ENCODE assay signal across 1 cellular context in the genomic region with DNA sequence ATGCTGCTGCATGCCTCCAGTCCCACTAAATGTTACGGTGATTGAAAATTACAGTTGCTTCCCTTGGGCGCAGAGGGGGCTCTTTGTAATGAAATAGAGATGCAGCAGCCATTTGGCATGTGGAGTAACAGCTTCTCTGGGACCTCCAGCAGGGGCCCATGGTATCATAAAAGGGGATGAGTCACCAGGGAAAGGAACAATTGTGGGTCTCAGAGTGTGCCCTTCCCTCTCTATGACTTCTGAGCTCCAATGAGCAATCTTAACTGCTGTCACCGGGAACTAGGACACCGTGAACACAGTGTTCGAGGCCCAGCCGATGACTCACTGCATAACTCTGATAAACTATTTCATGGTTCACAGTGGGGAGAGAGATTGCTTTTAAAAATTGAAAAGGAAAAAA.
TF ChIP-seq lines count a peak whose summit lies in the region.

No MANE protein-coding gene starts in this region.

TF ChIP-seq in HEK293, 187 proteins besides CTCF, POLR2A, EP300 and RAD21 (continued from another document and continues in another):
- TF ChIP-seq, protein P1, sequence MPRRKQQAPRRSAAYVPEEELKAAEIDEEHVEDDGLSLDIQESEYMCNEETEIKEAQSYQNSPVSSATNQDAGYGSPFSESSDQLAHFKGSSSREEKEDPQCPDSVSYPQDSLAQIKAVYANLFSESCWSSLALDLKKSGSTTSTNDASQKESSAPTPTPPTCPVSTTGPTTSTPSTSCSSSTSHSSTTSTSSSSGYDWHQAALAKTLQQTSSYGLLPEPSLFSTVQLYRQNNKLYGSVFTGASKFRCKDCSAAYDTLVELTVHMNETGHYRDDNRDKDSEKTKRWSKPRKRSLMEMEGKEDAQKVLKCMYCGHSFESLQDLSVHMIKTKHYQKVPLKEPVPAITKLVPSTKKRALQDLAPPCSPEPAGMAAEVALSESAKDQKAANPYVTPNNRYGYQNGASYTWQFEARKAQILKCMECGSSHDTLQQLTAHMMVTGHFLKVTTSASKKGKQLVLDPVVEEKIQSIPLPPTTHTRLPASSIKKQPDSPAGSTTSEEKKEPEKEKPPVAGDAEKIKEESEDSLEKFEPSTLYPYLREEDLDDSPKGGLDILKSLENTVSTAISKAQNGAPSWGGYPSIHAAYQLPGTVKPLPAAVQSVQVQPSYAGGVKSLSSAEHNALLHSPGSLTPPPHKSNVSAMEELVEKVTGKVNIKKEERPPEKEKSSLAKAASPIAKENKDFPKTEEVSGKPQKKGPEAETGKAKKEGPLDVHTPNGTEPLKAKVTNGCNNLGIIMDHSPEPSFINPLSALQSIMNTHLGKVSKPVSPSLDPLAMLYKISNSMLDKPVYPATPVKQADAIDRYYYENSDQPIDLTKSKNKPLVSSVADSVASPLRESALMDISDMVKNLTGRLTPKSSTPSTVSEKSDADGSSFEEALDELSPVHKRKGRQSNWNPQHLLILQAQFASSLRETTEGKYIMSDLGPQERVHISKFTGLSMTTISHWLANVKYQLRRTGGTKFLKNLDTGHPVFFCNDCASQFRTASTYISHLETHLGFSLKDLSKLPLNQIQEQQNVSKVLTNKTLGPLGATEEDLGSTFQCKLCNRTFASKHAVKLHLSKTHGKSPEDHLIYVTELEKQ (tag by site-specific recombination; IDR thresholded peaks at IDR 0.05; ENCODE audit: borderline replicate concordance), result peak; percentile 53
- no peak for TF ChIP-seq ZNF473 (tag by site-specific recombination; IDR thresholded peaks at IDR 0.05)
- no peak for TF ChIP-seq ZBTB7A (tag by site-specific recombination; IDR thresholded peaks at IDR 0.05; ENCODE audit: low read depth)
- no peak for TF ChIP-seq ZFP3 (tag by site-specific recombination; IDR thresholded peaks at IDR 0.05; ENCODE audit: low read depth)
- TF ChIP-seq EGR2 (tag by site-specific recombination; IDR thresholded peaks at IDR 0.05; ENCODE audit: low read depth), result no peak
- TF ChIP-seq MEIS1 (CRISPR knock-in tag; IDR thresholded peaks at IDR 0.05; ENCODE audit: borderline replicate concordance), result no peak
- TF ChIP-seq GLIS1 (tag by site-specific recombination; IDR thresholded peaks at IDR 0.05), result peak; percentile 94
- no peak for TF ChIP-seq ZNF133 (tag by site-specific recombination; IDR thresholded peaks at IDR 0.05)
- TF ChIP-seq, protein P2, sequence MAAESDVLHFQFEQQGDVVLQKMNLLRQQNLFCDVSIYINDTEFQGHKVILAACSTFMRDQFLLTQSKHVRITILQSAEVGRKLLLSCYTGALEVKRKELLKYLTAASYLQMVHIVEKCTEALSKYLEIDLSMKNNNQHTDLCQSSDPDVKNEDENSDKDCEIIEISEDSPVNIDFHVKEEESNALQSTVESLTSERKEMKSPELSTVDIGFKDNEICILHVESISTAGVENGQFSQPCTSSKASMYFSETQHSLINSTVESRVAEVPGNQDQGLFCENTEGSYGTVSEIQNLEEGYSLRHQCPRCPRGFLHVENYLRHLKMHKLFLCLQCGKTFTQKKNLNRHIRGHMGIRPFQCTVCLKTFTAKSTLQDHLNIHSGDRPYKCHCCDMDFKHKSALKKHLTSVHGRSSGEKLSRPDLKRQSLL (tag by site-specific recombination; IDR thresholded peaks at IDR 0.05), result no peak
- no peak for TF ChIP-seq ZNF777 (tag by site-specific recombination; IDR thresholded peaks at IDR 0.05; ENCODE audit: borderline replicate concordance)
- TF ChIP-seq ZNF626 (tag by site-specific recombination; IDR thresholded peaks at IDR 0.05), result no peak
- no peak for TF ChIP-seq TRIM28 (IDR thresholded peaks at IDR 0.05; ENCODE audit: borderline replicate concordance, low read length)
- TF ChIP-seq, protein P3, sequence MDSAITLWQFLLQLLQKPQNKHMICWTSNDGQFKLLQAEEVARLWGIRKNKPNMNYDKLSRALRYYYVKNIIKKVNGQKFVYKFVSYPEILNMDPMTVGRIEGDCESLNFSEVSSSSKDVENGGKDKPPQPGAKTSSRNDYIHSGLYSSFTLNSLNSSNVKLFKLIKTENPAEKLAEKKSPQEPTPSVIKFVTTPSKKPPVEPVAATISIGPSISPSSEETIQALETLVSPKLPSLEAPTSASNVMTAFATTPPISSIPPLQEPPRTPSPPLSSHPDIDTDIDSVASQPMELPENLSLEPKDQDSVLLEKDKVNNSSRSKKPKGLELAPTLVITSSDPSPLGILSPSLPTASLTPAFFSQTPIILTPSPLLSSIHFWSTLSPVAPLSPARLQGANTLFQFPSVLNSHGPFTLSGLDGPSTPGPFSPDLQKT (IDR thresholded peaks at IDR 0.05; ENCODE audit: borderline replicate concordance, low read depth, low read length), result no peak
- TF ChIP-seq KLF16 (tag by site-specific recombination; IDR thresholded peaks at IDR 0.05), result no peak
- TF ChIP-seq OSR2 (tag by site-specific recombination; IDR thresholded peaks at IDR 0.05), result 0 out of 2 replicates have a peak, but pooled peaks have one; percentile 8
- TF ChIP-seq ZNF169 (tag by site-specific recombination; IDR thresholded peaks at IDR 0.05), result no peak
- TF ChIP-seq ZNF274 (IDR thresholded peaks at IDR 0.05; ENCODE audit: low read length), result no peak
- no peak for TF ChIP-seq ZNF274 (tag by site-specific recombination; IDR thresholded peaks at IDR 0.05; ENCODE audit: borderline replicate concordance)
- no peak for TF ChIP-seq ZNF140 (tag by site-specific recombination; IDR thresholded peaks at IDR 0.05)
- TF ChIP-seq ZNF366 (tag by site-specific recombination; conservative IDR thresholded peaks at IDR 0.05), result 0 out of 2 replicates have a peak, but pooled peaks have one; percentile 10
- peak; percentile 72 for TF ChIP-seq SP7 (tag by site-specific recombination; IDR thresholded peaks at IDR 0.05)
- no peak for TF ChIP-seq ZNF747 (tag by site-specific recombination; IDR thresholded peaks at IDR 0.05)
- TF ChIP-seq ZNF174 (tag by site-specific recombination; IDR thresholded peaks at IDR 0.05), result no peak
- no peak for TF ChIP-seq ZNF571 (tag by site-specific recombination; IDR thresholded peaks at IDR 0.05)
- TF ChIP-seq, protein P4, sequence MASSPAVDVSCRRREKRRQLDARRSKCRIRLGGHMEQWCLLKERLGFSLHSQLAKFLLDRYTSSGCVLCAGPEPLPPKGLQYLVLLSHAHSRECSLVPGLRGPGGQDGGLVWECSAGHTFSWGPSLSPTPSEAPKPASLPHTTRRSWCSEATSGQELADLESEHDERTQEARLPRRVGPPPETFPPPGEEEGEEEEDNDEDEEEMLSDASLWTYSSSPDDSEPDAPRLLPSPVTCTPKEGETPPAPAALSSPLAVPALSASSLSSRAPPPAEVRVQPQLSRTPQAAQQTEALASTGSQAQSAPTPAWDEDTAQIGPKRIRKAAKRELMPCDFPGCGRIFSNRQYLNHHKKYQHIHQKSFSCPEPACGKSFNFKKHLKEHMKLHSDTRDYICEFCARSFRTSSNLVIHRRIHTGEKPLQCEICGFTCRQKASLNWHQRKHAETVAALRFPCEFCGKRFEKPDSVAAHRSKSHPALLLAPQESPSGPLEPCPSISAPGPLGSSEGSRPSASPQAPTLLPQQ (tag by site-specific recombination; IDR thresholded peaks at IDR 0.05), result peak; percentile 58
- no peak for TF ChIP-seq ZNF791 (tag by site-specific recombination; IDR thresholded peaks at IDR 0.05)
- TF ChIP-seq WT1 (tag by site-specific recombination; IDR thresholded peaks at IDR 0.05), result no peak
- TF ChIP-seq ZSCAN23 (tag by site-specific recombination; IDR thresholded peaks at IDR 0.05), result no peak
- no peak for TF ChIP-seq KLF1 (tag by site-specific recombination; IDR thresholded peaks at IDR 0.05)
- TF ChIP-seq PRDM1 (tag by site-specific recombination; IDR thresholded peaks at IDR 0.05), result peak; percentile 32; the same call in 1 of the 2 replicates
- TF ChIP-seq MZF1 (tag by site-specific recombination; IDR thresholded peaks at IDR 0.05; ENCODE audit: borderline replicate concordance), result no peak; the same call in 1 of the 2 replicates
- no peak for TF ChIP-seq ZNF549 (tag by site-specific recombination; IDR thresholded peaks at IDR 0.05)
- TF ChIP-seq ZNF654 (tag by site-specific recombination; IDR thresholded peaks at IDR 0.05; ENCODE audit: low read depth), result no peak; the same call in 1 of the 2 replicates
- TF ChIP-seq ZNF664 (tag by site-specific recombination; IDR thresholded peaks at IDR 0.05), result no peak
- no peak for TF ChIP-seq ZNF623 (tag by site-specific recombination; IDR thresholded peaks at IDR 0.05)
- TF ChIP-seq ZNF677 (tag by site-specific recombination; IDR thresholded peaks at IDR 0.05), result no peak
- TF ChIP-seq KLF7 (tag by site-specific recombination; IDR thresholded peaks at IDR 0.05; ENCODE audit: borderline replicate concordance), result no peak
- TF ChIP-seq SP2 (tag by site-specific recombination; IDR thresholded peaks at IDR 0.05), result no peak
- no peak for TF ChIP-seq ZNF530 (tag by site-specific recombination; IDR thresholded peaks at IDR 0.05; ENCODE audit: low read depth)
- no peak for TF ChIP-seq RBAK (tag by site-specific recombination; IDR thresholded peaks at IDR 0.05)
- TF ChIP-seq, protein P5, sequence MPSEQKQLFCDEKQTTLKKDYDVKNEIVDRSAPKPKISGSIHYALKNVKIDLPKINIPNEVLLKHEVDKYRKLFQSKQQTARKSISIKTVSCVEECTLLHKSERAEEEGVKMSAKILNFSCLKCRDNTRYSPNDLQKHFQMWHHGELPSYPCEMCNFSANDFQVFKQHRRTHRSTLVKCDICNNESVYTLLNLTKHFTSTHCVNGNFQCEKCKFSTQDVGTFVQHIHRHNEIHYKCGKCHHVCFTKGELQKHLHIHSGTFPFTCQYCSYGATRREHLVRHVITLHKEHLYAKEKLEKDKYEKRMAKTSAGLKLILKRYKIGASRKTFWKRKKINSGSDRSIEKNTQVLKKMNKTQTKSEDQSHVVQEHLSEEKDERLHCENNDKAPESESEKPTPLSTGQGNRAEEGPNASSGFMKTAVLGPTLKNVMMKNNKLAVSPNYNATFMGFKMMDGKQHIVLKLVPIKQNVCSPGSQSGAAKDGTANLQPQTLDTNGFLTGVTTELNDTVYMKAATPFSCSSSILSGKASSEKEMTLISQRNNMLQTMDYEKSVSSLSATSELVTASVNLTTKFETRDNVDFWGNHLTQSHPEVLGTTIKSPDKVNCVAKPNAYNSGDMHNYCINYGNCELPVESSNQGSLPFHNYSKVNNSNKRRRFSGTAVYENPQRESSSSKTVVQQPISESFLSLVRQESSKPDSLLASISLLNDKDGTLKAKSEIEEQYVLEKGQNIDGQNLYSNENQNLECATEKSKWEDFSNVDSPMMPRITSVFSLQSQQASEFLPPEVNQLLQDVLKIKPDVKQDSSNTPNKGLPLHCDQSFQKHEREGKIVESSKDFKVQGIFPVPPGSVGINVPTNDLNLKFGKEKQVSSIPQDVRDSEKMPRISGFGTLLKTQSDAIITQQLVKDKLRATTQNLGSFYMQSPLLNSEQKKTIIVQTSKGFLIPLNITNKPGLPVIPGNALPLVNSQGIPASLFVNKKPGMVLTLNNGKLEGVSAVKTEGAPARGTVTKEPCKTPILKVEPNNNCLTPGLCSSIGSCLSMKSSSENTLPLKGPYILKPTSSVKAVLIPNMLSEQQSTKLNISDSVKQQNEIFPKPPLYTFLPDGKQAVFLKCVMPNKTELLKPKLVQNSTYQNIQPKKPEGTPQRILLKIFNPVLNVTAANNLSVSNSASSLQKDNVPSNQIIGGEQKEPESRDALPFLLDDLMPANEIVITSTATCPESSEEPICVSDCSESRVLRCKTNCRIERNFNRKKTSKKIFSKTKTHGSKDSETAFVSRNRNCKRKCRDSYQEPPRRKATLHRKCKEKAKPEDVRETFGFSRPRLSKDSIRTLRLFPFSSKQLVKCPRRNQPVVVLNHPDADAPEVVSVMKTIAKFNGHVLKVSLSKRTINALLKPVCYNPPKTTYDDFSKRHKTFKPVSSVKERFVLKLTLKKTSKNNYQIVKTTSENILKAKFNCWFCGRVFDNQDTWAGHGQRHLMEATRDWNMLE (tag by site-specific recombination; conservative IDR thresholded peaks at IDR 0.05; ENCODE audit: low read depth), result 0 out of 2 replicates have a peak, but pooled peaks have one; percentile 14
- TF ChIP-seq ZNF223 (tag by site-specific recombination; IDR thresholded peaks at IDR 0.05), result no peak
- TF ChIP-seq ZNF510 (tag by site-specific recombination; IDR thresholded peaks at IDR 0.05; ENCODE audit: insufficient replicate concordance), result no peak
- TF ChIP-seq, protein P6, sequence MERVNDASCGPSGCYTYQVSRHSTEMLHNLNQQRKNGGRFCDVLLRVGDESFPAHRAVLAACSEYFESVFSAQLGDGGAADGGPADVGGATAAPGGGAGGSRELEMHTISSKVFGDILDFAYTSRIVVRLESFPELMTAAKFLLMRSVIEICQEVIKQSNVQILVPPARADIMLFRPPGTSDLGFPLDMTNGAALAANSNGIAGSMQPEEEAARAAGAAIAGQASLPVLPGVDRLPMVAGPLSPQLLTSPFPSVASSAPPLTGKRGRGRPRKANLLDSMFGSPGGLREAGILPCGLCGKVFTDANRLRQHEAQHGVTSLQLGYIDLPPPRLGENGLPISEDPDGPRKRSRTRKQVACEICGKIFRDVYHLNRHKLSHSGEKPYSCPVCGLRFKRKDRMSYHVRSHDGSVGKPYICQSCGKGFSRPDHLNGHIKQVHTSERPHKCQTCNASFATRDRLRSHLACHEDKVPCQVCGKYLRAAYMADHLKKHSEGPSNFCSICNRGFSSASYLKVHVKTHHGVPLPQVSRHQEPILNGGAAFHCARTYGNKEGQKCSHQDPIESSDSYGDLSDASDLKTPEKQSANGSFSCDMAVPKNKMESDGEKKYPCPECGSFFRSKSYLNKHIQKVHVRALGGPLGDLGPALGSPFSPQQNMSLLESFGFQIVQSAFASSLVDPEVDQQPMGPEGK (tag by site-specific recombination; IDR thresholded peaks at IDR 0.05), result peak; percentile 60; the same call in 1 of the 2 replicates
- no peak for TF ChIP-seq ZNF529 (tag by site-specific recombination; IDR thresholded peaks at IDR 0.05; ENCODE audit: insufficient replicate concordance)
- no peak for TF ChIP-seq ZNF707 (tag by site-specific recombination; IDR thresholded peaks at IDR 0.05)
- TF ChIP-seq, protein P7, sequence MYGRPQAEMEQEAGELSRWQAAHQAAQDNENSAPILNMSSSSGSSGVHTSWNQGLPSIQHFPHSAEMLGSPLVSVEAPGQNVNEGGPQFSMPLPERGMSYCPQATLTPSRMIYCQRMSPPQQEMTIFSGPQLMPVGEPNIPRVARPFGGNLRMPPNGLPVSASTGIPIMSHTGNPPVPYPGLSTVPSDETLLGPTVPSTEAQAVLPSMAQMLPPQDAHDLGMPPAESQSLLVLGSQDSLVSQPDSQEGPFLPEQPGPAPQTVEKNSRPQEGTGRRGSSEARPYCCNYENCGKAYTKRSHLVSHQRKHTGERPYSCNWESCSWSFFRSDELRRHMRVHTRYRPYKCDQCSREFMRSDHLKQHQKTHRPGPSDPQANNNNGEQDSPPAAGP (tag by site-specific recombination; IDR thresholded peaks at IDR 0.05), result no peak
- no peak for TF ChIP-seq GLI4 (tag by site-specific recombination; IDR thresholded peaks at IDR 0.05)
- TF ChIP-seq, protein P8, sequence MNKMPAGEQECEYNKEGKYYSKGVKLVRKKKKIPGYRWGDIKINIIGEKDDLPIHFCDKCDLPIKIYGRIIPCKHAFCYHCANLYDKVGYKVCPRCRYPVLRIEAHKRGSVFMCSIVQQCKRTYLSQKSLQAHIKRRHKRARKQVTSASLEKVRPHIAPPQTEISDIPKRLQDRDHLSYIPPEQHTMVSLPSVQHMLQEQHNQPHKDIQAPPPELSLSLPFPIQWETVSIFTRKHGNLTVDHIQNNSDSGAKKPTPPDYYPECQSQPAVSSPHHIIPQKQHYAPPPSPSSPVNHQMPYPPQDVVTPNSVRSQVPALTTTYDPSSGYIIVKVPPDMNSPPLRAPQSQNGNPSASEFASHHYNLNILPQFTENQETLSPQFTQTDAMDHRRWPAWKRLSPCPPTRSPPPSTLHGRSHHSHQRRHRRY (tag by site-specific recombination; IDR thresholded peaks at IDR 0.05), result no peak
- TF ChIP-seq ZNF184 (tag by site-specific recombination; IDR thresholded peaks at IDR 0.05), result 0 out of 2 replicates have a peak, but pooled peaks have one; percentile 46
- TF ChIP-seq ZNF660 (tag by site-specific recombination; IDR thresholded peaks at IDR 0.05), result peak; percentile 91
- no peak for TF ChIP-seq ZNF843 (tag by site-specific recombination; IDR thresholded peaks at IDR 0.05)
